ENCODE assay signal across 13 cellular contexts in the genomic region with DNA sequence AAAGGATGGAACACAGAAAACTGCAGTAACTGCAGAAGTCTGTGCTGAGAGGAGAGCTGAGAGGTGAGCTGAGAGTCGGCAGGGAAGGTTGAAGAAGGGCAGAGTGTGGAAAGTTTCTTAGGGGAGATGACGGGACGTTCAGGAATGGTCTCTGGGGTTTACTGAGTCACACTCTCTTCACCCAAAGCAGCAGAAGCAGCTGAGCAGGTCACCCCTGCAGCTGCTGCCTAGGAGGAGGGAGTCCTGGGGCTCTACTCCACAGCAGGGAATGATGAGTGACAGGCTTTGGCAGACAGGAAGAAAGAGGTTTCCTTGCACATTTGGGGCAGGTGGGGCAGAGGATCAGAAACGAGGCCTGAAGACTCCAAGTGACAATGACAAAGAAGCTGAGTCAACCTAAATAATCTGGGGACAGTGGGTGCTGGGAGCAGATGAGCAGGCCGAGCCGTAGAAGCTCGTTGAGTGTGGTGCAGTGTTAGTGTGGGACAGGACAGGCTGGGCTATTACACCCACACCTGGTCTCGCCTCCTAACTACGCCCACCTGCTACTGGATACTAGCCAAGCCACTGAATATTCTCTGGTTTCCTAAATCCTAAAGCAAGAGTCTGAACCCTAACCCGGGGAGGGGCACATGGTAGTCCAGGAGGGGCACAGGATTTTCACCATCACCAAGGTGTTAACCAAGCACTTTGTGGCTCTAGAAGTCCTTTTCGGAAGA. TPM values are rescaled to one million over a fixed set of nuclear protein-coding genes. Genes with fewer than 3 reads are reported as not detected.
DNase-seq lines count a peak whose midpoint lies in the region; TF ChIP-seq lines count a peak whose summit lies in the region.
"Had no signal": no experiment of that assay in that cellular context is flagged by ENCODE, and none has a peak within 500 bp of the region (broad histone marks: within the 10 kb centered on the region; RNA-seq: fewer than 3 reads in every experiment).

No MANE protein-coding gene starts in this region.

- H3K36me3 ChIP-seq in esophagus squamous epithelium = peaks cover 0 to 13% (median 0%) of the 10 kb centered on the region in 3 donors

- 72 to 77% methylated on average over 9 to 11 of the region's 11 CpGs for WGBS in esophagus squamous epithelium, 2 donors

- H3K4me3 ChIP-seq in choroid plexus epithelial cell (ENCODE audit: low read depth, low read length) (no peak overlapping the region), coronary artery (no peak overlapping the region), esophagus squamous epithelium (no peak overlapping the region)
- H3K4me3 ChIP-seq: sigmoid colon, suprapubic skin had no signal

- no peak for TF ChIP-seq POLR2A in esophagus squamous epithelium (IDR thresholded peaks at IDR 0.05)

- H3K27me3 ChIP-seq in esophagus squamous epithelium = no peaks in the 10 kb centered on the region
- H3K27me3 ChIP-seq: sigmoid colon, suprapubic skin had no signal

- TF ChIP-seq CTCF in choroid plexus epithelial cell (conservative IDR thresholded peaks at IDR 0.05; ENCODE audit: low read depth, low read length) (no peak), progenitor cell of endocrine pancreas (IDR thresholded peaks at IDR 0.05; ENCODE audit: unreplicated experiment) (no peak), coronary artery (IDR thresholded peaks at IDR 0.05) (no peak), esophagus squamous epithelium (IDR thresholded peaks at IDR 0.05) (no peak)

- no peak for TF ChIP-seq RAD21 in Ishikawa (IDR thresholded peaks at IDR 0.05; ENCODE audit: low read depth)

- H3K4me1 Mint-ChIP-seq in progenitor cell of endocrine pancreas (ENCODE audit: low read depth) = peaks cover 11% of the 10 kb centered on the region

- intact Hi-C loops in esophagus squamous epithelium (cut with DNase I) = no loop called here

- no peak for TF ChIP-seq EP300 in Ishikawa (IDR thresholded peaks at IDR 0.05; ENCODE audit: borderline replicate concordance)

- H3K4me1 ChIP-seq in esophagus squamous epithelium = no peaks in the 10 kb centered on the region

- H3K27ac ChIP-seq in coronary artery (no peak overlapping the region), esophagus squamous epithelium (no peak overlapping the region)
- H3K27ac ChIP-seq: suprapubic skin had no signal

- H3K4me3 Mint-ChIP-seq in progenitor cell of endocrine pancreas (ENCODE audit: low read depth) = no peak overlapping the region
- H3K4me3 Mint-ChIP-seq: activated naive CD8-positive, alpha-beta T cell; naive thymus-derived CD4-positive, alpha-beta T cell had no signal

- no peaks in the 10 kb centered on the region for H3K9me3 ChIP-seq in esophagus squamous epithelium
- H3K9me3 ChIP-seq: sigmoid colon, suprapubic skin had no signal

- H3K36me3 Mint-ChIP-seq in progenitor cell of endocrine pancreas (ENCODE audit: insufficient read depth) = peaks cover 18% of the 10 kb centered on the region
- H3K36me3 Mint-ChIP-seq: activated naive CD8-positive, alpha-beta T cell; naive thymus-derived CD4-positive, alpha-beta T cell had no signal

- peak overlapping the region; percentile 7 for H3K27ac Mint-ChIP-seq in progenitor cell of endocrine pancreas
- H3K27ac Mint-ChIP-seq: activated naive CD8-positive, alpha-beta T cell had no signal

- no peaks in the 10 kb centered on the region for H3K9me3 Mint-ChIP-seq in progenitor cell of endocrine pancreas (ENCODE audit: low read depth)

- DNase-seq in EH (ENCODE audit: low read depth) (peak; percentile 86), choroid plexus epithelial cell (ENCODE audit: low read depth) (peak; percentile 61), progenitor cell of endocrine pancreas (ENCODE audit: low spot score, unreplicated experiment) (no peak), NCI-H774 (lab: John Stamatoyannopoulos, UW) (no peak), coronary artery (ENCODE audit: low spot score) (no peak), esophagus squamous epithelium (lab: John Stamatoyannopoulos, UW) (no peak)
- DNase-seq: left cardiac atrium; naive thymus-derived CD4-positive, alpha-beta T cell; NCI-H226; sigmoid colon had no signal

- H3K27me3 Mint-ChIP-seq in progenitor cell of endocrine pancreas = no peaks in the 10 kb centered on the region

TF ChIP-seq in Ishikawa, 13 proteins besides CTCF, POLR2A, EP300 and RAD21:
- TF ChIP-seq CEBPB (IDR thresholded peaks at IDR 0.05) (no peak), EGR1 (IDR thresholded peaks at IDR 0.05) (peak; percentile 15; the same call in 1 of the 2 replicates)

RNA-seq across cellular contexts. Expression of a gene that starts 24.9 kb away (rescaled TPM):
- total RNA-seq in progenitor cell of endocrine pancreas (43.2 and 47.8 TPM in 2 replicates), esophagus squamous epithelium (1 to 10 TPM in 3 of 4 donors, under 1 TPM in 1; 0.70 to 6.7 (median 2.8) TPM)

Comparison
In these comparisons a context has a peak if more than half of its experiments do, and no peak if none do; other contexts are left out.
1. DNase-seq: peak in EH (single experiment) and choroid plexus epithelial cell (single experiment); none in progenitor cell of endocrine pancreas (single experiment), NCI-H774 (single experiment), coronary artery (single experiment) and esophagus squamous epithelium (single experiment).